Comparison of ENCODE assay signal across 1 cellular context in genomic region chr22:38681784-38682335, GRCh38.
TF ChIP-seq lines count a peak whose summit lies in the region.

Gene TOMM22 (plus strand): TSS chr22:38681957. CDS start chr22:38681979, 22 bp downstream.

TF ChIP-seq in HEK293, 187 proteins besides CTCF, POLR2A, EP300 and RAD21 (continued from another document):
- TF ChIP-seq OSR2 (tag by site-specific recombination; IDR thresholded peaks at IDR 0.05) (no peak), ZNF112 (tag by site-specific recombination; IDR thresholded peaks at IDR 0.05) (no peak), ZNF311 (tag by site-specific recombination; IDR thresholded peaks at IDR 0.05; ENCODE audit: borderline replicate concordance) (no peak), PRDM10 (tag by site-specific recombination; IDR thresholded peaks at IDR 0.05) (peak; percentile 40; the same call in 1 of the 2 replicates), GFI1B (tag by site-specific recombination; IDR thresholded peaks at IDR 0.05) (no peak), ZNF302 (tag by site-specific recombination; IDR thresholded peaks at IDR 0.05; ENCODE audit: low read depth) (no peak), IKZF3 (tag by site-specific recombination; IDR thresholded peaks at IDR 0.05) (no peak; the same call in 1 of the 2 replicates), ZNF510 (tag by site-specific recombination; IDR thresholded peaks at IDR 0.05; ENCODE audit: insufficient replicate concordance) (no peak), ZNF585B (tag by site-specific recombination; IDR thresholded peaks at IDR 0.05) (peak; percentile 4), ZNF138 (tag by site-specific recombination; IDR thresholded peaks at IDR 0.05; ENCODE audit: borderline replicate concordance) (no peak), ZNF266 (tag by site-specific recombination; IDR thresholded peaks at IDR 0.05; ENCODE audit: low read depth) (no peak), ZNF610 (tag by site-specific recombination; IDR thresholded peaks at IDR 0.05; ENCODE audit: borderline replicate concordance) (peak; percentile 83; the same call in 1 of the 2 replicates), ZSCAN16 (tag by site-specific recombination; IDR thresholded peaks at IDR 0.05) (no peak), ZNF549 (tag by site-specific recombination; IDR thresholded peaks at IDR 0.05) (no peak), ZNF366 (tag by site-specific recombination; conservative IDR thresholded peaks at IDR 0.05) (no peak; the same call in 1 of the 2 replicates), ZFP69B (tag by site-specific recombination; IDR thresholded peaks at IDR 0.05) (peak; percentile 87; the same call in 1 of the 2 replicates), MZF1 (tag by site-specific recombination; IDR thresholded peaks at IDR 0.05; ENCODE audit: borderline replicate concordance) (0 out of 2 replicates have a peak, but pooled peaks have one; percentile 16), ZNF660 (tag by site-specific recombination; IDR thresholded peaks at IDR 0.05) (peak; percentile 98), KLF7 (tag by site-specific recombination; IDR thresholded peaks at IDR 0.05; ENCODE audit: borderline replicate concordance) (no peak; the same call in 1 of the 2 replicates), ZNF514 (tag by site-specific recombination; IDR thresholded peaks at IDR 0.05) (no peak), ZNF18 (tag by site-specific recombination; IDR thresholded peaks at IDR 0.05) (peak; percentile 85), ZBTB21 (tag by site-specific recombination; IDR thresholded peaks at IDR 0.05) (peak; percentile 75; the same call in 1 of the 2 replicates), ZNF837 (tag by site-specific recombination; IDR thresholded peaks at IDR 0.05) (no peak), INSM2 (tag by site-specific recombination; IDR thresholded peaks at IDR 0.05) (peak; percentile 68), ZBTB1 (tag by site-specific recombination; IDR thresholded peaks at IDR 0.05) (no peak), ZNF529 (tag by site-specific recombination; IDR thresholded peaks at IDR 0.05; ENCODE audit: insufficient replicate concordance) (no peak), ZNF16 (tag by site-specific recombination; IDR thresholded peaks at IDR 0.05; ENCODE audit: low read depth) (no peak), ZSCAN5A (tag by site-specific recombination; IDR thresholded peaks at IDR 0.05) (peak; percentile 93), SCRT2 (tag by site-specific recombination; IDR thresholded peaks at IDR 0.05) (peak; percentile 11; the same call in 1 of the 2 replicates)
- TF ChIP-seq, protein P1, sequence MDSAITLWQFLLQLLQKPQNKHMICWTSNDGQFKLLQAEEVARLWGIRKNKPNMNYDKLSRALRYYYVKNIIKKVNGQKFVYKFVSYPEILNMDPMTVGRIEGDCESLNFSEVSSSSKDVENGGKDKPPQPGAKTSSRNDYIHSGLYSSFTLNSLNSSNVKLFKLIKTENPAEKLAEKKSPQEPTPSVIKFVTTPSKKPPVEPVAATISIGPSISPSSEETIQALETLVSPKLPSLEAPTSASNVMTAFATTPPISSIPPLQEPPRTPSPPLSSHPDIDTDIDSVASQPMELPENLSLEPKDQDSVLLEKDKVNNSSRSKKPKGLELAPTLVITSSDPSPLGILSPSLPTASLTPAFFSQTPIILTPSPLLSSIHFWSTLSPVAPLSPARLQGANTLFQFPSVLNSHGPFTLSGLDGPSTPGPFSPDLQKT (IDR thresholded peaks at IDR 0.05; ENCODE audit: borderline replicate concordance, low read depth, low read length): peak; percentile 78; the same call in 1 of the 2 replicates
- TF ChIP-seq, protein P2, sequence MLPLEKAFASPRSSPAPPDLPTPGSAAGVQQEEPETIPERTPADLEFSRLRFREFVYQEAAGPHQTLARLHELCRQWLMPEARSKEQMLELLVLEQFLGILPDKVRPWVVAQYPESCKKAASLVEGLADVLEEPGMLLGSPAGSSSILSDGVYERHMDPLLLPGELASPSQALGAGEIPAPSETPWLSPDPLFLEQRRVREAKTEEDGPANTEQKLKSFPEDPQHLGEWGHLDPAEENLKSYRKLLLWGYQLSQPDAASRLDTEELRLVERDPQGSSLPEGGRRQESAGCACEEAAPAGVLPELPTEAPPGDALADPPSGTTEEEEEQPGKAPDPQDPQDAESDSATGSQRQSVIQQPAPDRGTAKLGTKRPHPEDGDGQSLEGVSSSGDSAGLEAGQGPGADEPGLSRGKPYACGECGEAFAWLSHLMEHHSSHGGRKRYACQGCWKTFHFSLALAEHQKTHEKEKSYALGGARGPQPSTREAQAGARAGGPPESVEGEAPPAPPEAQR (tag by site-specific recombination; IDR thresholded peaks at IDR 0.05): no peak
